ENCODE assay signal across 14 cellular contexts in genomic region chr2:121690095-121690494, GRCh38. TPM values are rescaled to one million over a fixed set of nuclear protein-coding genes. Genes with fewer than 3 reads are reported as not detected.
DNase-seq lines count a peak whose midpoint lies in the region; ATAC-seq, FAIRE-seq and TF ChIP-seq lines count a peak whose summit lies in the region.
"Had no signal": no experiment of that assay in that cellular context is flagged by ENCODE, and none has a peak within 500 bp of the region (broad histone marks: within the 10 kb centered on the region; RNA-seq: fewer than 3 reads in every experiment).

No MANE protein-coding gene starts in this region.

- H2BK120ac ChIP-seq in mesenchymal stem cell (ENCODE audit: low read depth, low read length): no peak overlapping the region

- no peak overlapping the region for H3K4me3 ChIP-seq in A549
- no peak overlapping the region for H3K4me3 ChIP-seq in PC-3 (ENCODE audit: low read length)
- no peak overlapping the region for H3K4me3 ChIP-seq in mesenchymal stem cell (ENCODE audit: insufficient read depth in 1 of 2, low read depth in 1 of 2, low read length in 2 of 2)

- no peak for FAIRE-seq in A549 (lab: Jason Lieb, UNC)
- FAIRE-seq: G401.6 had no signal

- H2BK5ac ChIP-seq in mesenchymal stem cell (ENCODE audit: low read depth, low read length, poor library complexity, severe bottlenecking): no peak overlapping the region

- POLR2A ChIA-PET in A549 (lab: Yijun Ruan, JAX): interaction anchor here (1.0 kb wide), 1 partner anchor 40 kb away, joined by 4 read pairs; the partner anchor contains the start of gene CLASP1
- POLR2A ChIA-PET in PC-3 (lab: Charles Lee; ENCODE audit: unreplicated experiment): no interaction called here

- H3K27me3 ChIP-seq in PC-3 (ENCODE audit: low read length) (no peaks in the 10 kb centered on the region), mesenchymal stem cell (ENCODE audit: control insufficient read depth in 1 of 2, insufficient read depth in 1 of 2, low read length in 2 of 2) (no peaks in the 10 kb centered on the region)

- intact Hi-C loops in PC-3 (cut with micrococcal nuclease): no loop called here

- WGBS in A549 (ENCODE audit: missing lambda C conversion rate): 66% methylated on average over 6 of the region's 6 CpGs
- WGBS in mesenchymal stem cell: 94% methylated on average over 4 of the region's 6 CpGs

- no peak overlapping the region for H3K4me3 Mint-ChIP-seq in activated naive CD4-positive, alpha-beta T cell treated with anti-CD3 and anti-CD28 coated beads, Interleukin-2, amount 10 ng/mL, durations not matched to agents 7 days and 5 days
- H3K4me3 Mint-ChIP-seq: CD14-positive monocyte had no signal

- no peak overlapping the region for H3K23ac ChIP-seq in mesenchymal stem cell (ENCODE audit: low read length in 2 of 2)

- ATAC-seq in A549: peak; percentile 71 to 73; a peak in 3 of 6 replicates
- ATAC-seq in PC-3: 0 out of 2 replicates have a peak, but pooled peaks have one; percentile 22

- H3K4me1 ChIP-seq in A549: peaks cover 7% of the 10 kb centered on the region; the same call in 1 of the 3 replicates
- H3K4me1 ChIP-seq in PC-3 (ENCODE audit: insufficient read depth, low read length): peaks cover 10% of the 10 kb centered on the region
- H3K4me1 ChIP-seq in mesenchymal stem cell (ENCODE audit: control insufficient read depth, insufficient read depth, low read depth, low read length): peaks cover 3% of the 10 kb centered on the region

- no peak overlapping the region for H2BK12ac ChIP-seq in mesenchymal stem cell (ENCODE audit: low read length in 2 of 2)

- no peak overlapping the region for H4K8ac ChIP-seq in mesenchymal stem cell (ENCODE audit: low read length)

- no peak for TF ChIP-seq EP300 in A549 (IDR thresholded peaks at IDR 0.05)

- H3K27ac ChIP-seq in A549 (no peak overlapping the region), PC-3 (ENCODE audit: low read length) (no peak overlapping the region), mesenchymal stem cell (ENCODE audit: low read length, poor library complexity, severe bottlenecking) (no peak overlapping the region)
- H3K27ac ChIP-seq: RWPE1 had no signal

- no peak overlapping the region for H3K14ac ChIP-seq in mesenchymal stem cell (ENCODE audit: low read length in 2 of 2)

- no peak overlapping the region for H3K18ac ChIP-seq in mesenchymal stem cell (ENCODE audit: low read depth in 1 of 2, low read length in 2 of 2)

- H2BK15ac ChIP-seq in mesenchymal stem cell (ENCODE audit: low read depth, poor library complexity, severe bottlenecking): no peak overlapping the region

- DNase-seq in A549 (ENCODE audit: low read depth in 1 of 2, low spot score in 1 of 2): peak in 1 of 2 experiments; percentile 31
- DNase-seq in ELF-1 (ENCODE audit: low read depth, low spot score): peak; percentile 54
- no peak for DNase-seq in PC-3
- peak; percentile 12 for DNase-seq in mesenchymal stem cell
- DNase-seq in NCI-H2081 treated with DMSO at 0.1 percent for 48 hours (lab: John Stamatoyannopoulos, UW): no peak
- no peak for DNase-seq in globus pallidus (ENCODE audit: low spot score)
- DNase-seq in activated naive CD4-positive, alpha-beta T cell treated with anti-CD3 and anti-CD28 coated beads, Interleukin-2, amount 10 ng/mL, durations not matched to agents 7 days and 5 days: no peak
- no peak for DNase-seq in NCI-H1092 (lab: John Stamatoyannopoulos, UW)
- DNase-seq: NCI-H1105; NCI-H226; NK-92 treated with Interleukin-12 subunit alpha and Interleukin-12 subunit beta, amount 100 ng/mL, for 24 hours had no signal

- H3K9ac ChIP-seq in PC-3 (ENCODE audit: low read length) (no peak overlapping the region), mesenchymal stem cell (ENCODE audit: low read length) (no peak overlapping the region)

- H3K36me3 ChIP-seq in PC-3 (ENCODE audit: low read depth, low read length): no peaks in the 10 kb centered on the region
- no peaks in the 10 kb centered on the region for H3K36me3 ChIP-seq in mesenchymal stem cell (ENCODE audit: control insufficient read depth in 1 of 2, insufficient read depth in 2 of 2, low read depth in 1 of 2, low read length in 2 of 2)

- no peaks in the 10 kb centered on the region for H3K79me2 ChIP-seq in PC-3 (ENCODE audit: low read length)

- H3K9me3 ChIP-seq in A549 (no peaks in the 10 kb centered on the region), PC-3 (ENCODE audit: low read length) (no peaks in the 10 kb centered on the region), mesenchymal stem cell (ENCODE audit: control insufficient read depth, low read length) (no peaks in the 10 kb centered on the region)

- no peak overlapping the region for H4K91ac ChIP-seq in mesenchymal stem cell (ENCODE audit: low read length)

- TF ChIP-seq CTCF in A549 (IDR thresholded peaks at IDR 0.05): no peak
- TF ChIP-seq CTCF in PC-3 (conservative IDR thresholded peaks at IDR 0.05; ENCODE audit: low read depth, low read length): no peak

- no peak overlapping the region for H3K27ac Mint-ChIP-seq in activated naive CD4-positive, alpha-beta T cell treated with anti-CD3 and anti-CD28 coated beads, Interleukin-2, amount 10 ng/mL, durations not matched to agents 7 days and 5 days

- no peaks in the 10 kb centered on the region for H3K36me3 Mint-ChIP-seq in activated naive CD4-positive, alpha-beta T cell treated with anti-CD3 and anti-CD28 coated beads, Interleukin-2, amount 10 ng/mL, durations not matched to agents 7 days and 5 days
- H3K36me3 Mint-ChIP-seq: CD14-positive monocyte had no signal

- CTCF ChIA-PET in A549 (lab: Yijun Ruan, JAX) (interaction anchor here (1.2 to 1.4 kb wide), 2 partner anchors 10 to 36 kb away, joined by 4 read pairs; no protein-coding TSS in a partner anchor), PC-3 (lab: Charles Lee) (no interaction called here)
- CTCF ChIA-PET in activated naive CD4-positive, alpha-beta T cell treated with anti-CD3 and anti-CD28 coated beads, Interleukin-2, amount 10 ng/mL, durations not matched to agents 7 days and 5 days (lab: Charles Lee): interaction anchor here (0.9 kb wide), 1 partner anchor 12 kb away, joined by 3 read pairs; no protein-coding TSS in a partner anchor

- TF ChIP-seq RAD21 in A549 (conservative IDR thresholded peaks at IDR 0.05 in 1 of 2, IDR thresholded peaks at IDR 0.05 in 1 of 2): no peak

- no peaks in the 10 kb centered on the region for H3K79me1 ChIP-seq in mesenchymal stem cell (replicated peaks; ENCODE audit: low read length, poor library complexity, severe bottlenecking)

- no peaks in the 10 kb centered on the region for H3K4me1 Mint-ChIP-seq in activated naive CD4-positive, alpha-beta T cell treated with anti-CD3 and anti-CD28 coated beads, Interleukin-2, amount 10 ng/mL, durations not matched to agents 7 days and 5 days
- H3K4me1 Mint-ChIP-seq: CD14-positive monocyte had no signal

- H3K9me3 Mint-ChIP-seq in activated naive CD4-positive, alpha-beta T cell treated with anti-CD3 and anti-CD28 coated beads, Interleukin-2, amount 10 ng/mL, durations not matched to agents 7 days and 5 days: peaks cover 7% of the 10 kb centered on the region

- H3K4ac ChIP-seq in mesenchymal stem cell (ENCODE audit: low read depth in 1 of 2, low read length in 2 of 2): no peak overlapping the region

- H2AK5ac ChIP-seq in mesenchymal stem cell (ENCODE audit: low read length, severe bottlenecking): no peak overlapping the region

- no peaks in the 10 kb centered on the region for H3F3A ChIP-seq in PC-3 (ENCODE audit: low read length, unreplicated experiment)

- H3K4me2 ChIP-seq in A549 (no peak overlapping the region), PC-3 (ENCODE audit: low read length) (no peak overlapping the region), mesenchymal stem cell (ENCODE audit: low read length, poor library complexity, severe bottlenecking) (no peak overlapping the region)

- no TSS peak for BruUV-seq in PC-3 (replicated peaks; lab: Mats Ljungman, UMichigan)

- H4K20me1 ChIP-seq in PC-3 (ENCODE audit: low read length): no peaks in the 10 kb centered on the region

- no peak for TF ChIP-seq POLR2A in A549 (IDR thresholded peaks at IDR 0.05; ENCODE audit: low read length)

- H2AFZ ChIP-seq in PC-3 (ENCODE audit: low read length) (no peak overlapping the region), mesenchymal stem cell (ENCODE audit: low read depth, low read length) (no peak overlapping the region)

- H3K9me2 ChIP-seq in PC-3 (replicated peaks; ENCODE audit: low read length): no peaks in the 10 kb centered on the region

- H3K27me3 Mint-ChIP-seq in activated naive CD4-positive, alpha-beta T cell treated with anti-CD3 and anti-CD28 coated beads, Interleukin-2, amount 10 ng/mL, durations not matched to agents 7 days and 5 days: no peaks in the 10 kb centered on the region

TF ChIP-seq in A549, 52 proteins besides CTCF, POLR2A, EP300 and RAD21 (continues in another document):
- TF ChIP-seq CHD2 (IDR thresholded peaks at IDR 0.05; ENCODE audit: low read length, partially characterized antibody) (no peak), EHF (CRISPR knock-in tag; IDR thresholded peaks at IDR 0.05) (no peak), NR3C1 (IDR thresholded peaks at IDR 0.05) (no peak), NPAS2 (CRISPR knock-in tag; IDR thresholded peaks at IDR 0.05; ENCODE audit: borderline replicate concordance) (no peak), MAFK (IDR thresholded peaks at IDR 0.05; ENCODE audit: partially characterized antibody) (no peak), CEBPB (IDR thresholded peaks at IDR 0.05) (no peak), RFX5 (IDR thresholded peaks at IDR 0.05) (no peak), CHD4 (IDR thresholded peaks at IDR 0.05; ENCODE audit: borderline replicate concordance) (no peak), HDAC2 (IDR thresholded peaks at IDR 0.05) (no peak), SREBF2 (IDR thresholded peaks at IDR 0.05) (no peak), ZFP36 (IDR thresholded peaks at IDR 0.05; ENCODE audit: borderline replicate concordance, partially characterized antibody) (no peak)

RNA-seq across cellular contexts. Expression of gene CLASP1, which starts 40.8 kb away (rescaled TPM):
- polyA plus RNA-seq in A549 (2011; rRNA removed) (11.7 and 26.5 TPM in 2 replicates), A549 (2017; fragmentation: RNase III; extraction: RNeasy Plus Mini Kit Qiagen cat#74134 plus additional on column Dnase treatment) (15.2 to 16.0 TPM (median 15.8 TPM) in 3 replicates)
- polyA plus RNA-seq in A549 (2012; cell fraction: cytosol; rRNA removed): 4.6 and 5.7 TPM in 2 replicates
- 12.0 and 19.8 TPM in 2 replicates for polyA plus RNA-seq in A549 (2012; cell fraction: nucleus; rRNA removed)
- 61.6 and 63.7 TPM in 2 replicates for polyA minus RNA-seq in A549 (2011; rRNA and poly(A)+ RNA removed)
- 24.3 and 27.0 TPM in 2 replicates for total RNA-seq in PC-3 (2014; rRNA removed)
- polyA plus RNA-seq in mesenchymal stem cell (2013, experiment 1 of 2): 15.0 TPM
- 14.1 TPM for polyA plus RNA-seq in mesenchymal stem cell (2013, experiment 2 of 2)

RNA-seq across cellular contexts. Expression of gene NIFK, which starts 46.6 kb away (rescaled TPM):
- polyA plus RNA-seq in A549 (2011; rRNA removed): 55.3 and 82.9 TPM in 2 replicates
- polyA plus RNA-seq in A549 (2012; cell fraction: cytosol; rRNA removed): 19.1 and 19.6 TPM in 2 replicates
- polyA plus RNA-seq in A549 (2012; cell fraction: nucleus; rRNA removed): 9.8 and 15.7 TPM in 2 replicates
- 50.0 to 60.6 TPM (median 50.3 TPM) in 3 replicates for polyA plus RNA-seq in A549 (2017; fragmentation: RNase III; extraction: RNeasy Plus Mini Kit Qiagen cat#74134 plus additional on column Dnase treatment)
- polyA minus RNA-seq in A549 (2011; rRNA and poly(A)+ RNA removed): 13.8 and 18.3 TPM in 2 replicates
- total RNA-seq in PC-3 (2014; rRNA removed): 42.1 and 64.1 TPM in 2 replicates
- 75.3 TPM for polyA plus RNA-seq in mesenchymal stem cell (2013, experiment 1 of 2)
- 68.7 TPM for polyA plus RNA-seq in mesenchymal stem cell (2013, experiment 2 of 2)

Comparison
In these comparisons a context has a peak if more than half of its experiments do, and no peak if none do; other contexts are left out.
1. DNase-seq: peak in ELF-1 (single experiment) and mesenchymal stem cell (single experiment); none in PC-3 (single experiment), NCI-H2081 treated with DMSO at 0.1 percent for 48 hours (single experiment), globus pallidus (single experiment), activated naive CD4-positive, alpha-beta T cell treated with anti-CD3 and anti-CD28 coated beads, Interleukin-2, amount 10 ng/mL, durations not matched to agents 7 days and 5 days (single experiment) and NCI-H1092 (single experiment).